Comparison of ENCODE assay signal across 23 cellular contexts in the genomic region with DNA sequence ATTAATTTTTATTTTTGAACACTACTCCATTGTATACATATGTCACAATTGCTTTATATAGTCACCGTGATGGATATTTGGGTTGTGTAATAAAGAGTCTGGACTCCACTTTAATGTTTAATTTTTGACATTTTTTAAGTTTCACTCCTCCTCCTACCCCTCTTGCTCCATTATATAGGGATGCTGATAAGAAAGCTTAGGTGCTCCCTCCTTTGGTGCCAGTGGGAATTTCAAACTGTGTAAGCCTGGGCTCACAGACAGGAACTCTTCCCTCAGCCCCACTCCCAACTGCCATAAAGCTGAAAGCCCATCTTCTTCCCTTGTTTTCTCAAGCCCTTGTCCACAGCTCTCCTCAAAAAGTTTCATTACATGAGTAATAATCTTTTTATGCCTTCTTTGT. TPM values are rescaled to one million over a fixed set of nuclear protein-coding genes. Genes with fewer than 3 reads are reported as not detected.
DNase-seq lines count a peak whose midpoint lies in the region; ATAC-seq and TF ChIP-seq lines count a peak whose summit lies in the region.
"Had no signal": no experiment of that assay in that cellular context is flagged by ENCODE, and none has a peak within 500 bp of the region (broad histone marks: within the 10 kb centered on the region; RNA-seq: fewer than 3 reads in every experiment).

No MANE protein-coding gene starts in this region.

- peak; percentile 7 for DNase-seq in MCF 10A (ENCODE audit: unreplicated experiment)
- no peak for DNase-seq in breast epithelium (ENCODE audit: low spot score in 2 of 2)
- DNase-seq in fibroblast of pulmonary artery (ENCODE audit: low read depth), result peak; percentile 16
- no peak for DNase-seq in activated CD4-positive, CD25-positive, alpha-beta regulatory T cell treated with anti-CD3 and anti-CD28 coated beads, Interleukin-2, amount 50 U/mL, for 72 hours
- no peak for DNase-seq in smooth muscle cell (lab: John Stamatoyannopoulos, UW; ENCODE audit: unreplicated experiment)
- no peak for DNase-seq in mucosa of gallbladder (ENCODE audit: low spot score)
- DNase-seq: activated CD8-positive, alpha-beta T cell treated with anti-CD3 and anti-CD28 coated beads for 36 hours; central memory CD4-positive, alpha-beta T cell; effector CD8-positive, alpha-beta T cell; foreskin melanocyte; GF-D8; left ventricle myocardium superior; NCI-H187; stimulated activated naive CD8-positive, alpha-beta T cell treated with anti-CD3 and anti-CD28 coated beads, Interleukin-15, Interleukin-2, amounts not matched to agents 100 U/mL and 50 U/mL, for 24 hours; upper lobe of right lung had no signal

- no peaks in the 10 kb centered on the region for H4K20me1 ChIP-seq in smooth muscle cell (ENCODE audit: low read depth)

- no peak overlapping the region for H2AFZ ChIP-seq in smooth muscle cell (ENCODE audit: low read depth)

- H3K4me3 Mint-ChIP-seq in MCF 10A (ENCODE audit: unreplicated experiment), result no peak overlapping the region
- H3K4me3 Mint-ChIP-seq: activated CD8-positive, alpha-beta T cell treated with anti-CD3 and anti-CD28 coated beads for 36 hours; activated T-helper 1 cell treated with anti-CD3 and anti-CD28 coated beads, Interleukin-12 subunit alpha, Interleukin-12 subunit beta, Interleukin-2, Interleukin-4 antibody, amounts not matched to agents 30 ng/mL and 10 ng/mL and 1 ng/mL, durations not matched to agents 14 hours and 24 hours and 36 hours had no signal

- no peak overlapping the region for H3K9ac ChIP-seq in smooth muscle cell (ENCODE audit: low read depth)

- ATAC-seq in SK-N-SH treated with all-trans-retinoic acid at 6 μM for 48 hours (peak; percentile 63), gastroesophageal sphincter (no peak)
- ATAC-seq: A549; activated CD8-positive, alpha-beta T cell treated with anti-CD3 and anti-CD28 coated beads for 36 hours; left ventricle myocardium superior; stimulated activated naive CD8-positive, alpha-beta T cell treated with anti-CD3 and anti-CD28 coated beads, Interleukin-15, Interleukin-2, amounts not matched to agents 100 U/mL and 50 U/mL, for 24 hours; upper lobe of right lung had no signal

- no peaks in the 10 kb centered on the region for H3K4me1 Mint-ChIP-seq in MCF 10A (ENCODE audit: insufficient read depth, unreplicated experiment)

- no peaks in the 10 kb centered on the region for H3K27me3 ChIP-seq in breast epithelium
- no peaks in the 10 kb centered on the region for H3K27me3 ChIP-seq in gastroesophageal sphincter
- no peaks in the 10 kb centered on the region for H3K27me3 ChIP-seq in smooth muscle cell (ENCODE audit: low read depth)
- H3K27me3 ChIP-seq: upper lobe of right lung had no signal

- H3F3A ChIP-seq in smooth muscle cell (ENCODE audit: low read depth), result no peaks in the 10 kb centered on the region

- no peaks in the 10 kb centered on the region for H3K9me3 Mint-ChIP-seq in MCF 10A (ENCODE audit: unreplicated experiment)
- H3K9me3 Mint-ChIP-seq: activated T-helper 1 cell treated with anti-CD3 and anti-CD28 coated beads, Interleukin-12 subunit alpha, Interleukin-12 subunit beta, Interleukin-2, Interleukin-4 antibody, amounts not matched to agents 30 ng/mL and 10 ng/mL and 1 ng/mL, durations not matched to agents 14 hours and 24 hours and 36 hours had no signal

- H3K9me3 ChIP-seq in breast epithelium (no peaks in the 10 kb centered on the region), gastroesophageal sphincter (peaks cover 0 to 5% (median 0%) of the 10 kb centered on the region in 3 donors), smooth muscle cell (replicated peaks; ENCODE audit: low read depth) (no peaks in the 10 kb centered on the region)
- H3K9me3 ChIP-seq: A549, upper lobe of right lung had no signal

- H3K36me3 ChIP-seq in breast epithelium (no peaks in the 10 kb centered on the region), gastroesophageal sphincter (no peaks in the 10 kb centered on the region), smooth muscle cell (ENCODE audit: low read depth) (no peaks in the 10 kb centered on the region)
- H3K36me3 ChIP-seq: upper lobe of right lung had no signal

- H3K27ac Mint-ChIP-seq in MCF 10A (ENCODE audit: low read depth, unreplicated experiment), result no peak overlapping the region
- H3K27ac Mint-ChIP-seq: activated CD8-positive, alpha-beta T cell treated with anti-CD3 and anti-CD28 coated beads for 36 hours; activated T-helper 1 cell treated with anti-CD3 and anti-CD28 coated beads, Interleukin-12 subunit alpha, Interleukin-12 subunit beta, Interleukin-2, Interleukin-4 antibody, amounts not matched to agents 30 ng/mL and 10 ng/mL and 1 ng/mL, durations not matched to agents 14 hours and 24 hours and 36 hours; progenitor cell of endocrine pancreas had no signal

- no peaks in the 10 kb centered on the region for H3K36me3 Mint-ChIP-seq in MCF 10A (ENCODE audit: insufficient read depth, unreplicated experiment)

- no TSS peak for BruUV-seq in MCF 10A (replicated peaks; lab: Mats Ljungman, UMichigan)

- CTCF ChIA-PET in MCF 10A (lab: Yijun Ruan, JAX), result interaction anchor here (0.8 to 0.9 kb wide), 2 partner anchors 8 to 49 kb away, joined by 3 to 4 read pairs; no protein-coding TSS in a partner anchor

- no peak overlapping the region for H3K27ac ChIP-seq in breast epithelium
- no peak overlapping the region for H3K27ac ChIP-seq in gastroesophageal sphincter
- no peak overlapping the region for H3K27ac ChIP-seq in smooth muscle cell (ENCODE audit: low read depth)
- H3K27ac ChIP-seq: A549, upper lobe of right lung had no signal

- POLR2A ChIA-PET in MCF 10A (lab: Yijun Ruan, JAX), result interaction anchor here (0.7 to 1.1 kb wide), 2 partner anchors 9 to 37 kb away, joined by 3 read pairs; no protein-coding TSS in a partner anchor

- H3K4me1 ChIP-seq in breast epithelium, result no peaks in the 10 kb centered on the region
- H3K4me1 ChIP-seq in gastroesophageal sphincter, result no peaks in the 10 kb centered on the region
- H3K4me1 ChIP-seq in smooth muscle cell (ENCODE audit: low read depth), result no peaks in the 10 kb centered on the region
- H3K4me1 ChIP-seq: A549, upper lobe of right lung had no signal

- H3K4me2 ChIP-seq in smooth muscle cell, result no peak overlapping the region
- H3K4me2 ChIP-seq: A549 had no signal

- H3K4me3 ChIP-seq in breast epithelium (no peak overlapping the region), fibroblast of pulmonary artery (replicated peaks; ENCODE audit: low read depth, low read length) (no peak overlapping the region), gastroesophageal sphincter (no peak overlapping the region), smooth muscle cell (no peak overlapping the region)
- H3K4me3 ChIP-seq: A549, upper lobe of right lung had no signal

- intact Hi-C loops in MCF 10A (cut with micrococcal nuclease) (no loop called here), breast epithelium (cut with DNase I; ENCODE audit: low total_unique reads) (no loop called here)

- no peak for TF ChIP-seq POLR2A in breast epithelium (IDR thresholded peaks at IDR 0.05)
- no peak for TF ChIP-seq POLR2A in gastroesophageal sphincter (IDR thresholded peaks at IDR 0.05)

- 56% methylated on average over 1 of the region's 1 CpG; no CpG with 5 or more reads in 1 of the 2 donors for WGBS in gastroesophageal sphincter (ENCODE audit: low coverage in 1 of 2), 2 donors
- WGBS in smooth muscle cell (ENCODE audit: low lambda C conversion rate), result 91% methylated on average over 1 of the region's 1 CpG

- peaks cover 13% of the 10 kb centered on the region for H3K79me2 ChIP-seq in smooth muscle cell (ENCODE audit: low read depth)

- no peak for TF ChIP-seq EP300 in gastroesophageal sphincter (IDR thresholded peaks at IDR 0.05)

- H3K27me3 Mint-ChIP-seq in MCF 10A (ENCODE audit: insufficient read depth, unreplicated experiment), result no peaks in the 10 kb centered on the region
- H3K27me3 Mint-ChIP-seq: activated CD8-positive, alpha-beta T cell treated with anti-CD3 and anti-CD28 coated beads for 36 hours; progenitor cell of endocrine pancreas had no signal

- TF ChIP-seq CTCF in MCF 10A (IDR thresholded peaks at IDR 0.05; ENCODE audit: unreplicated experiment) (no peak), breast epithelium (IDR thresholded peaks at IDR 0.05) (no peak), fibroblast of pulmonary artery (IDR thresholded peaks at IDR 0.05; ENCODE audit: low read length, missing control alignments) (no peak), gastroesophageal sphincter (IDR thresholded peaks at IDR 0.05) (no peak), smooth muscle cell (IDR thresholded peaks at IDR 0.05; ENCODE audit: borderline replicate concordance, insufficient read depth, poor library complexity, severe bottlenecking) (no peak)

TF ChIP-seq in SK-N-SH treated with all-trans-retinoic acid at 6 μM for 48 hours, 23 proteins besides CTCF, POLR2A, EP300 and RAD21:
- TF ChIP-seq ARNTL (CRISPR knock-in tag; IDR thresholded peaks at IDR 0.05; ENCODE audit: borderline replicate concordance, low read depth) (no peak), ESRRG (CRISPR knock-in tag; IDR thresholded peaks at IDR 0.05) (no peak), ZNF565 (CRISPR knock-in tag; conservative IDR thresholded peaks at IDR 0.05; ENCODE audit: low read depth) (no peak)

RNA-seq across cellular contexts. Expression of a gene that starts 47.6 kb away (rescaled TPM):
- 16.1 and 18.9 TPM in 2 replicates for total RNA-seq in MCF 10A (2022)
- total RNA-seq in breast epithelium, result 10 to 100 TPM in 2 of 3 donors, 1 to 10 TPM in 1; 7.2 to 99.5 (median 60.0) TPM
- 10 to 100 TPM in 3 of 4 donors, 1 to 10 TPM in 1; 5.6 to 35.9 (median 21.5) TPM for total RNA-seq in gastroesophageal sphincter
- total RNA-seq in smooth muscle cell, result 33.2 and 51.3 TPM in 2 replicates
- 45.6 and 58.0 TPM in 2 replicates for polyA plus RNA-seq in smooth muscle cell
- 5.4 TPM for total RNA-seq in mucosa of gallbladder
- total RNA-seq: HT-29, NCI-H460, OCI-LY7, upper lobe of right lung had no signal

Comparison
In these comparisons a context has a peak if more than half of its experiments do, and no peak if none do; other contexts are left out.
1. DNase-seq: peak in MCF 10A (single experiment) and fibroblast of pulmonary artery (single experiment); none in breast epithelium (0 of 2), activated CD4-positive, CD25-positive, alpha-beta regulatory T cell treated with anti-CD3 and anti-CD28 coated beads, Interleukin-2, amount 50 U/mL, for 72 hours (single experiment), smooth muscle cell (single experiment) and mucosa of gallbladder (single experiment).